ENCODE assay signal across 23 cellular contexts in the genomic region with DNA sequence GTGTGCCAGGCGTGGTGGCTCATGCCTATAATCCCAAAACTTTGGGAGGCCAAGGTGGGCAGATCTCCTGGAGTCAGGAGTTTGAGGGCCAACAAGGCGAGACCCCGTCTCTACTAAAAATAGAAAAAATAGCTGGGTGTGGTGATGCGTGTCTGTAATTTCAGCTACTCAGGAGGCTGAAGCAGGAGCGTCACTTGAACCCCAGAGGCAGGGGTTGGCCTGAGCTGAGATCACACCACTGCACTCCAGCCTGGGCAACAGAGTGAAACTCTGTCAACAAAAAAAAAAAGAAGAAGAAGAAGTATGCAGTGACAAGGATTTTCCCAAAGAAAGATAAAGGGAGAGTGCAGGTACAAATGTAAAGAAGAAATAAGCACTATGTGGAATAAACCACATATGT.
"Had no signal": no experiment of that assay in that cellular context is flagged by ENCODE, and none has a peak within 500 bp of the region (broad histone marks: within the 10 kb centered on the region; RNA-seq: fewer than 3 reads in every experiment).

No MANE protein-coding gene starts in this region.

- H3K9me3 Mint-ChIP-seq: central memory CD8-positive, alpha-beta T cell; stimulated activated naive CD8-positive, alpha-beta T cell treated with anti-CD3 and anti-CD28 coated beads, Interleukin-15, Interleukin-2, amounts not matched to agents 100 ng/mL and 50 ng/mL, for 24 hours had no signal

- H3K9me3 ChIP-seq: ascending aorta, colonic mucosa, lower lobe of right lung had no signal

- H3K27me3 ChIP-seq: ascending aorta, colonic mucosa, right atrium auricular region had no signal

- H3K36me3 Mint-ChIP-seq: activated naive CD4-positive, alpha-beta T cell treated with anti-CD3 and anti-CD28 coated beads, Interleukin-2, amount 10 ng/mL, durations not matched to agents 7 days and 5 days; type B pancreatic cell had no signal

- H3K27me3 Mint-ChIP-seq: activated CD4-positive, alpha-beta T cell treated with anti-CD3 and anti-CD28 coated beads, Interleukin-2, amount 10 ng/mL, durations not matched to agents 7 days and 5 days; type B pancreatic cell had no signal

- ATAC-seq: activated CD4-positive, CD25-positive, alpha-beta regulatory T cell treated with anti-CD3 and anti-CD28 coated beads, Interleukin-2, amount 50 U/mL, for 24 hours had no signal

- H3K27ac Mint-ChIP-seq: activated CD4-positive, alpha-beta T cell treated with anti-CD3 and anti-CD28 coated beads, Interleukin-2, amount 10 ng/mL, durations not matched to agents 7 days and 5 days; activated naive CD4-positive, alpha-beta T cell treated with anti-CD3 and anti-CD28 coated beads, Interleukin-2, amount 10 ng/mL, durations not matched to agents 7 days and 5 days; progenitor cell of endocrine pancreas; stimulated activated naive CD8-positive, alpha-beta T cell treated with anti-CD3 and anti-CD28 coated beads, Interleukin-15, Interleukin-2, amounts not matched to agents 100 ng/mL and 50 ng/mL, for 24 hours had no signal

- H3K4me1 Mint-ChIP-seq: central memory CD8-positive, alpha-beta T cell had no signal

- H3K27ac ChIP-seq: ascending aorta, colonic mucosa, right atrium auricular region had no signal

- H3K36me3 ChIP-seq: ascending aorta, colonic mucosa, lower lobe of right lung, right atrium auricular region had no signal

- DNase-seq: activated CD4-positive, alpha-beta T cell treated with anti-CD3 and anti-CD28 coated beads, Interleukin-2, amount 10 ng/mL, durations not matched to agents 7 days and 5 days; activated CD8-positive, alpha-beta memory T cell treated with anti-CD3 and anti-CD28 coated beads, Interleukin-2, amount 50 U/mL, for 4 hours; activated effector memory CD4-positive, alpha-beta T cell treated with Interleukin-2 at 50 U/mL for 16 hours; activated naive CD4-positive, alpha-beta T cell treated with anti-CD3 and anti-CD28 coated beads, Interleukin-2, amount 10 ng/mL, durations not matched to agents 7 days and 5 days; activated T-cell treated with anti-CD3 and anti-CD28 coated beads, Interleukin-2, amount 50 U/mL, for 48 hours; colonic mucosa; foreskin melanocyte; glutamatergic neuron; hypothalamus; islet precursor cell; left colon; lower lobe of right lung; stimulated activated CD4-positive, alpha-beta T cell treated with anti-CD3 and anti-CD28 coated beads, Interleukin-12 subunit alpha, Interleukin-12 subunit beta, amount 100 ng/mL, for 4 hours; stimulated activated CD4-positive, alpha-beta T cell treated with anti-CD3 and anti-CD28 coated beads, Interleukin-1b, Interleukin-23, amount 100 ng/mL, for 48 hours; stimulated activated CD8-positive, alpha-beta memory T cell treated with anti-CD3 and anti-CD28 coated beads, Interleukin-4, amount 100 ng/mL, for 48 hours had no signal

- H3K4me1 ChIP-seq: colonic mucosa had no signal

- H3K4me3 Mint-ChIP-seq: activated CD4-positive, alpha-beta T cell treated with anti-CD3 and anti-CD28 coated beads, Interleukin-2, amount 10 ng/mL, durations not matched to agents 7 days and 5 days; activated naive CD4-positive, alpha-beta T cell treated with anti-CD3 and anti-CD28 coated beads, Interleukin-2, amount 10 ng/mL, durations not matched to agents 7 days and 5 days; central memory CD8-positive, alpha-beta T cell; neural crest cell; stimulated activated naive CD8-positive, alpha-beta T cell treated with anti-CD3 and anti-CD28 coated beads, Interleukin-15, Interleukin-2, amounts not matched to agents 100 ng/mL and 50 ng/mL, for 24 hours; type B pancreatic cell had no signal

- H3K4me3 ChIP-seq: ascending aorta, colonic mucosa, lower lobe of right lung, right atrium auricular region had no signal
